Comparison of ENCODE assay signal across 8 cellular contexts in the genomic region with DNA sequence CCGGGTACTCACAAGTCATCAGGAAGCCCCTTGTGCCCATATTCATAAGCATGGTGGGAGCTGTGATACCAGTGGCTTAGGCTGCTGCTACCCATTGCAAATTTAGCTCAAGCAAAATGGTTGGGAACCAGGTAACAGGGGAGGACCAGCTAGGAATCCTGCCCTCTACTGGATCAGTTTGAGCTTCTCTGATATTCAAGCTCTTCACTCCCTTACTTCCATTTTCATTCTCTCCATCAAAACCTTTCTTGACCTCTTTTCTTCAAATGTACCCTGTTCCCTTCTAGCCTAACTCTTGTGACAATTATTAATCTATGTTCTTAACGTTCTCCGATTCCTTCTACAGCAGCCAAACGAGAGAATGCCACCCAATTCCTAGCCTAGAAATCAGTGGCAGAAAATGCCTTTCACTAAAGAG. TPM values are rescaled to one million over a fixed set of nuclear protein-coding genes. Genes with fewer than 3 reads are reported as not detected.
DNase-seq lines count a peak whose midpoint lies in the region; ATAC-seq and TF ChIP-seq lines count a peak whose summit lies in the region.

No MANE protein-coding gene starts in this region.

- H3K27ac Mint-ChIP-seq in activated T-helper 1 cell treated with anti-CD3 and anti-CD28 coated beads, Interleukin-12 subunit alpha, Interleukin-12 subunit beta, Interleukin-2, Interleukin-4 antibody, amounts not matched to agents 30 ng/mL and 10 ng/mL and 1 ng/mL, durations not matched to agents 14 hours and 24 hours and 36 hours, result peak overlapping the region; percentile 36

- H3K27me3 Mint-ChIP-seq in activated T-helper 1 cell treated with anti-CD3 and anti-CD28 coated beads, Interleukin-12 subunit alpha, Interleukin-12 subunit beta, Interleukin-2, Interleukin-4 antibody, amounts not matched to agents 30 ng/mL and 10 ng/mL and 1 ng/mL, durations not matched to agents 14 hours and 24 hours and 36 hours (ENCODE audit: insufficient read depth), result no peaks in the 10 kb centered on the region

- TF ChIP-seq CTCF in GM12864 (IDR thresholded peaks at IDR 0.05; ENCODE audit: low read depth, low read length, missing control alignments), result peak; percentile 71

- peaks cover 59% of the 10 kb centered on the region for H3K36me3 Mint-ChIP-seq in activated T-helper 1 cell treated with anti-CD3 and anti-CD28 coated beads, Interleukin-12 subunit alpha, Interleukin-12 subunit beta, Interleukin-2, Interleukin-4 antibody, amounts not matched to agents 30 ng/mL and 10 ng/mL and 1 ng/mL, durations not matched to agents 14 hours and 24 hours and 36 hours (ENCODE audit: low read depth)

- H3K4me3 Mint-ChIP-seq in activated T-helper 1 cell treated with anti-CD3 and anti-CD28 coated beads, Interleukin-12 subunit alpha, Interleukin-12 subunit beta, Interleukin-2, Interleukin-4 antibody, amounts not matched to agents 30 ng/mL and 10 ng/mL and 1 ng/mL, durations not matched to agents 14 hours and 24 hours and 36 hours, result no peak overlapping the region

- no peaks in the 10 kb centered on the region for H3K9me3 Mint-ChIP-seq in activated T-helper 1 cell treated with anti-CD3 and anti-CD28 coated beads, Interleukin-12 subunit alpha, Interleukin-12 subunit beta, Interleukin-2, Interleukin-4 antibody, amounts not matched to agents 30 ng/mL and 10 ng/mL and 1 ng/mL, durations not matched to agents 14 hours and 24 hours and 36 hours

- peak; percentile 48 for DNase-seq in AG20443 (ENCODE audit: low spot score)
- peak; percentile 31 for DNase-seq in GM12864 (ENCODE audit: low read depth)
- DNase-seq in NCI-H2029 treated with DMSO at 0.1 percent for 48 hours (lab: John Stamatoyannopoulos, UW), result peak; percentile 26
- no peak for DNase-seq in activated T-helper 1 cell treated with anti-CD3 and anti-CD28 coated beads, Interleukin-12 subunit alpha, Interleukin-12 subunit beta, Interleukin-2, Interleukin-4 antibody, amounts not matched to agents 30 ng/mL and 10 ng/mL and 1 ng/mL, durations not matched to agents 14 hours and 24 hours and 36 hours (ENCODE audit: low spot score)
- peak; percentile 40 for DNase-seq in iPS DF 19.7 (ENCODE audit: low read depth, low spot score)
- DNase-seq in T1000 (lab: John Stamatoyannopoulos, UW), result no peak

- peaks cover 34% of the 10 kb centered on the region for H3K4me1 Mint-ChIP-seq in activated T-helper 1 cell treated with anti-CD3 and anti-CD28 coated beads, Interleukin-12 subunit alpha, Interleukin-12 subunit beta, Interleukin-2, Interleukin-4 antibody, amounts not matched to agents 30 ng/mL and 10 ng/mL and 1 ng/mL, durations not matched to agents 14 hours and 24 hours and 36 hours (ENCODE audit: low read depth)

- ATAC-seq in GM19452 (IDR thresholded peaks at IDR 0.05; ENCODE audit: unreplicated experiment) (no peak), GM21737 (IDR thresholded peaks at IDR 0.05; ENCODE audit: unreplicated experiment) (no peak)

- no peak overlapping the region for H3K4me3 ChIP-seq in GM12864 (ENCODE audit: low read depth, low read length)

- intact Hi-C loops in activated T-helper 1 cell treated with anti-CD3 and anti-CD28 coated beads, Interleukin-12 subunit alpha, Interleukin-12 subunit beta, Interleukin-2, Interleukin-4 antibody, amounts not matched to agents 30 ng/mL and 10 ng/mL and 1 ng/mL, durations not matched to agents 14 hours and 24 hours and 36 hours (cut with micrococcal nuclease), result loop anchor here (1.0 to 5.0 kb wide), 4 partner anchors 9 to 162 kb away; no protein-coding TSS in a partner anchor

RNA-seq across cellular contexts. Expression of a gene that starts 9.7 kb away (rescaled TPM):
- total RNA-seq in activated T-helper 1 cell treated with anti-CD3 and anti-CD28 coated beads, Interleukin-12 subunit alpha, Interleukin-12 subunit beta, Interleukin-2, Interleukin-4 antibody, amounts not matched to agents 30 ng/mL and 10 ng/mL and 1 ng/mL, durations not matched to agents 14 hours and 24 hours and 36 hours, result 97.7 and 100 TPM in 2 replicates

RNA-seq across cellular contexts. Expression of a gene that starts 50.5 kb away (rescaled TPM):
- total RNA-seq in activated T-helper 1 cell treated with anti-CD3 and anti-CD28 coated beads, Interleukin-12 subunit alpha, Interleukin-12 subunit beta, Interleukin-2, Interleukin-4 antibody, amounts not matched to agents 30 ng/mL and 10 ng/mL and 1 ng/mL, durations not matched to agents 14 hours and 24 hours and 36 hours, result 8.4 and 10.1 TPM in 2 replicates

Comparison
In these comparisons a context has a peak if more than half of its experiments do, and no peak if none do; other contexts are left out.
1. DNase-seq: peak in AG20443 (single experiment), GM12864 (single experiment), NCI-H2029 treated with DMSO at 0.1 percent for 48 hours (single experiment) and iPS DF 19.7 (single experiment); none in activated T-helper 1 cell treated with anti-CD3 and anti-CD28 coated beads, Interleukin-12 subunit alpha, Interleukin-12 subunit beta, Interleukin-2, Interleukin-4 antibody, amounts not matched to agents 30 ng/mL and 10 ng/mL and 1 ng/mL, durations not matched to agents 14 hours and 24 hours and 36 hours (single experiment) and T1000 (single experiment).